In the genomic region with DNA sequence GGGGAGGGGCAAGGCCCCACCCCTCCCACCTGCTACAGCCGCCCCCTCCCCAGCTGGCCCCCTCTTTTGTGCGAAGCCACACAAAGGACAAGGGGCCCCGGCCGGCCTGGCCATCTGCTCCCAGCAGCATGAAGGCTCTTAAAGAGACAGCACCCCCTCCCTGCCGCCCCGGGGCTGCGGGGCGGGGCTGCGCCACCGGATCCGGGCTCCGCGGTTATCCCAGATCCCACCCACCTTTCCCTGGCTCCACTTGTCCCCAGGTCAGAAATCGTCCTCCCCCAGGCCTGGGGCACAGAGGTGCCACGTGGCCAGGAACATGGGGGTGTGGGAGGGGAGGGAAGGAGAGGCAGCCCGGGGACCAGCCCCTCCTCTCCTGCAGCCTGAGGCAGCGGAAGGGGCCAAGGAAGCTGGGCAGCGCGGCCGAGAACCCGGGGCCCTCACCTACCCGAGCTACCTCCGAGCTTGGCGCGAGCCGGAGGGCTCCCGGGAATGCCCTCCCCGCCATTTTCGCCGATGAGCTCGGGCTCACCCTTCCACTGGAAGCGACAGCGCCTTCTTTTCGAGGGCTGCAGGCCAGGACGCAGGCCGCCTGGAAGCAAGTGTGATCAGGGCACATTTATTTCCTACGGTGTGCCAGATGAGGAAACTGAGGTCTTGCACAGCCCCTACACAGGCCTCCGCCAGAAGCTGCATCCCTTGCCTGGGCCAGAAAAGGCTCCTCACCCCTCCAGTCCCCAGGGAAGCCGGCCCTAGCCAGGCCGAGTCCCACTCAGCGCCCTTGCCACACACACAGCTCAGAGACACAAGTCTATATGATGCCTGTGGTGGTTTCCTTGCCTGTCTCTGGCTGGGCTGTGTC, we compare ENCODE assay signal across 9 cellular contexts. TPM values are rescaled to one million over a fixed set of nuclear protein-coding genes. Genes with fewer than 3 reads are reported as not detected.
DNase-seq lines count a peak whose midpoint lies in the region; ATAC-seq and TF ChIP-seq lines count a peak whose summit lies in the region.
"Had no signal": no experiment of that assay in that cellular context is flagged by ENCODE, and none has a peak within 500 bp of the region (broad histone marks: within the 10 kb centered on the region; RNA-seq: fewer than 3 reads in every experiment).

No MANE protein-coding gene starts in this region.

- CTCF ChIA-PET in PC-9 (lab: Charles Lee) = interaction anchor here (0.6 to 0.9 kb wide), 2 partner anchors 15 to 500 kb away, joined by 4 to 5 read pairs; no protein-coding TSS in a partner anchor
- CTCF ChIA-PET in PC-3 (lab: Charles Lee) = no interaction called here

- H3K9me2 ChIP-seq in PC-9 (ENCODE audit: insufficient read depth) (no peaks in the 10 kb centered on the region), PC-3 (replicated peaks; ENCODE audit: low read length) (no peaks in the 10 kb centered on the region)

- POLR2A ChIA-PET in PC-9 (lab: Charles Lee; ENCODE audit: unreplicated experiment) (interaction anchor here (0.5 to 0.9 kb wide), 3 partner anchors 15 to 1064 kb away, joined by 4 to 10 read pairs (median 8); a partner anchor contains a TSS), PC-3 (lab: Charles Lee; ENCODE audit: unreplicated experiment) (no interaction called here)

- WGBS in heart left ventricle, 4 donors = 9 to 32% (median 12%) methylated on average over 3 to 41 of the region's 41 CpGs

- H3K27me3 ChIP-seq in PC-9 (ENCODE audit: insufficient read depth, low read depth) = no peaks in the 10 kb centered on the region
- H3K27me3 ChIP-seq in heart left ventricle = peaks cover 0 to 21% (median 0%) of the 10 kb centered on the region in 9 donors
- H3K27me3 ChIP-seq in PC-3 (ENCODE audit: low read length) = no peaks in the 10 kb centered on the region; the same call in 1 of the 2 replicates

- ATAC-seq in heart left ventricle (peak; percentile 26 to 48 (median 31)), PC-3 (no peak), HG02623 (IDR thresholded peaks at IDR 0.05; ENCODE audit: unreplicated experiment) (no peak)

- BruUV-seq in PC-9 (replicated peaks; lab: Mats Ljungman, UMichigan) = TSS peak; percentile 77
- BruUV-seq in PC-3 (replicated peaks; lab: Mats Ljungman, UMichigan) = no TSS peak

- H3K4me3 Mint-ChIP-seq in HFFc6 = no peak overlapping the region; the same call in 1 of the 2 replicates
- H3K4me3 Mint-ChIP-seq: activated CD4-positive, alpha-beta memory T cell treated with anti-CD3 and anti-CD28 coated beads, Interleukin-2, amount 10 ng/mL, durations not matched to agents 7 days and 5 days had no signal

- TF ChIP-seq CTCF in PC-9 (conservative IDR thresholded peaks at IDR 0.05) (no peak), heart left ventricle (IDR thresholded peaks at IDR 0.05) (no peak), retinal pigment epithelial cell (conservative IDR thresholded peaks at IDR 0.05; ENCODE audit: low read depth, low read length) (no peak), PC-3 (conservative IDR thresholded peaks at IDR 0.05; ENCODE audit: low read depth, low read length) (no peak), HFFc6 (IDR thresholded peaks at IDR 0.05) (no peak)

- H3K4me3 ChIP-seq in PC-9 (peak overlapping the region; percentile 62), heart left ventricle (peak overlapping the region in 11 of 12 donors; percentile 17 to 69 (median 46)), retinal pigment epithelial cell (ENCODE audit: low read length) (peak overlapping the region; percentile 14), PC-3 (ENCODE audit: low read length) (no peak overlapping the region)

- no peak overlapping the region for H3K9ac ChIP-seq in PC-3 (ENCODE audit: low read length)

- peak overlapping the region; percentile 55 for H3K27ac ChIP-seq in PC-9
- H3K27ac ChIP-seq in heart left ventricle = peak overlapping the region; percentile 84 to 99 (median 92)
- H3K27ac ChIP-seq in PC-3 (ENCODE audit: low read length) = no peak overlapping the region

- intact Hi-C loops in PC-9 (cut with micrococcal nuclease; ENCODE audit: unreplicated experiment) = loop anchor here (1.0 to 5.0 kb wide), 3 partner anchors 15 to 47 kb away; no protein-coding TSS in a partner anchor
- intact Hi-C loops in heart left ventricle (cut with DNase I) = loop anchor here in 4 of 10 donors (1.0 to 5.0 kb wide), 3 partner anchors 19 to 47 kb away; a partner anchor contains a TSS
- intact Hi-C loops in PC-3 (cut with micrococcal nuclease) = no loop called here

- in situ Hi-C loops in ACHN (cut with HindIII; ENCODE audit: low pct_ligation_motif_present, low pct_unique_long_range_greater_than_20kb, low sequenced_read_pairs) = no loop called here

- H3K36me3 ChIP-seq in PC-9 (ENCODE audit: low read depth) (no peaks in the 10 kb centered on the region), heart left ventricle (no peaks in the 10 kb centered on the region), PC-3 (ENCODE audit: low read depth, low read length) (no peaks in the 10 kb centered on the region)

- peak overlapping the region; percentile 85 for H2AFZ ChIP-seq in PC-9
- H2AFZ ChIP-seq in PC-3 (ENCODE audit: low read length) = no peak overlapping the region

- H4K20me1 ChIP-seq in PC-9 (ENCODE audit: insufficient read depth) (no peaks in the 10 kb centered on the region), PC-3 (ENCODE audit: low read length) (no peaks in the 10 kb centered on the region)

- H3F3A ChIP-seq in PC-9 (ENCODE audit: insufficient read depth, low read depth) (peaks cover 33% of the 10 kb centered on the region), PC-3 (ENCODE audit: low read length, unreplicated experiment) (no peaks in the 10 kb centered on the region)

- peak; percentile 65 for DNase-seq in DMS53 treated with DMSO at 0.1 percent for 48 hours (lab: John Stamatoyannopoulos, UW; ENCODE audit: unreplicated experiment)
- peak; percentile 73 to 86 for DNase-seq in PC-9
- DNase-seq in heart left ventricle = peak; percentile 68 to 87 (median 76)
- DNase-seq in retinal pigment epithelial cell (ENCODE audit: low read depth) = no peak
- no peak for DNase-seq in PC-3
- DNase-seq in ACHN = no peak
- no peak for DNase-seq in HFFc6
- DNase-seq: activated CD4-positive, alpha-beta memory T cell treated with anti-CD3 and anti-CD28 coated beads, Interleukin-2, amount 10 ng/mL, durations not matched to agents 7 days and 5 days had no signal

- H3K4me1 Mint-ChIP-seq in HFFc6 (ENCODE audit: low read depth) = peaks cover 6% of the 10 kb centered on the region; the same call in 1 of the 2 replicates

- H3K79me2 ChIP-seq in PC-9 (ENCODE audit: low read depth) = no peaks in the 10 kb centered on the region
- no peaks in the 10 kb centered on the region for H3K79me2 ChIP-seq in PC-3 (ENCODE audit: low read length)

- no peaks in the 10 kb centered on the region for H3K9me3 ChIP-seq in PC-9 (ENCODE audit: insufficient read depth, low read depth)
- H3K9me3 ChIP-seq in heart left ventricle = no peaks in the 10 kb centered on the region
- H3K9me3 ChIP-seq in PC-3 (ENCODE audit: low read length) = no peaks in the 10 kb centered on the region

- H3K9me3 Mint-ChIP-seq in HFFc6 = no peaks in the 10 kb centered on the region
- H3K9me3 Mint-ChIP-seq: activated CD4-positive, alpha-beta memory T cell treated with anti-CD3 and anti-CD28 coated beads, Interleukin-2, amount 10 ng/mL, durations not matched to agents 7 days and 5 days had no signal

- H3K4me1 ChIP-seq in PC-9 (replicated peaks; ENCODE audit: insufficient read depth) (peaks cover 53% of the 10 kb centered on the region), heart left ventricle (peaks cover 7 to 62% (median 53%) of the 10 kb centered on the region in 12 donors), PC-3 (ENCODE audit: insufficient read depth, low read length) (peaks cover 15% of the 10 kb centered on the region)

- H3K27me3 Mint-ChIP-seq in HFFc6 (ENCODE audit: insufficient read depth) = peaks cover 4% of the 10 kb centered on the region

- no peaks in the 10 kb centered on the region for H3K36me3 Mint-ChIP-seq in HFFc6 (ENCODE audit: low read depth)

- no peak for TF ChIP-seq POLR2A in heart left ventricle (IDR thresholded peaks at IDR 0.05)

- H3K27ac Mint-ChIP-seq in HFFc6 = no peak overlapping the region
- H3K27ac Mint-ChIP-seq: activated CD4-positive, alpha-beta memory T cell treated with anti-CD3 and anti-CD28 coated beads, Interleukin-2, amount 10 ng/mL, durations not matched to agents 7 days and 5 days had no signal

- H3K4me2 ChIP-seq in PC-9 (peak overlapping the region; percentile 81), PC-3 (ENCODE audit: low read length) (no peak overlapping the region)

RNA-seq across cellular contexts. Expression of a gene that starts 2.5 kb away (rescaled TPM):
- total RNA-seq in PC-9 (2021) = 3.4 and 5.2 TPM in 2 replicates
- total RNA-seq in heart left ventricle = 1 to 10 TPM; 1.9 to 5.7 (median 4.2) TPM
- polyA plus RNA-seq in heart left ventricle = 1 to 10 TPM; 3.8 to 4.8 TPM
- 1.2 and 1.4 TPM in 2 replicates for total RNA-seq in PC-3 (2014; rRNA removed)
- total RNA-seq in HFFc6 (2021; fragmentation: NEBNext Ultra II Directional; extraction: Animal tissue kit (Norgen Biotek cat#: 25700)) = under 1 TPM; 0.34 to 0.72 (median 0.41) TPM
- total RNA-seq: activated CD4-positive, alpha-beta memory T cell treated with anti-CD3 and anti-CD28 coated beads, Interleukin-2, amount 10 ng/mL, durations not matched to agents 7 days and 5 days had no signal

RNA-seq across cellular contexts. Expression of a gene that starts 19.3 kb away (rescaled TPM):
- total RNA-seq in PC-9 (2021) = 47.4 and 50.4 TPM in 2 replicates
- 10 to 100 TPM in 8 of 9 donors, 1 to 10 TPM in 1; 9.7 to 26.1 (median 18.8) TPM for total RNA-seq in heart left ventricle
- 10 to 100 TPM; 19.6 to 19.9 TPM for polyA plus RNA-seq in heart left ventricle
- total RNA-seq in PC-3 (2014; rRNA removed) = 20.9 and 26.7 TPM in 2 replicates
- total RNA-seq in HFFc6 (2021; fragmentation: NEBNext Ultra II Directional; extraction: Animal tissue kit (Norgen Biotek cat#: 25700)) = 10 to 100 TPM; 15.7 to 19.3 (median 17.6) TPM

RNA-seq across cellular contexts. Expression of a gene that starts 54.9 kb away (rescaled TPM):
- total RNA-seq in PC-9 (2021) (521 and 547 TPM in 2 replicates), heart left ventricle (1,000 to 10,000 TPM in 4 of 9 donors, 100 to 1,000 TPM in 5; 673 to 1,925 (median 988) TPM), PC-3 (2014; rRNA removed) (1,480 and 1,500 TPM in 2 replicates)
- 1,000 to 10,000 TPM; 2,141 to 2,448 TPM for polyA plus RNA-seq in heart left ventricle
- 100 to 1,000 TPM; 422 to 571 (median 505) TPM for total RNA-seq in HFFc6 (2021; fragmentation: NEBNext Ultra II Directional; extraction: Animal tissue kit (Norgen Biotek cat#: 25700))

Comparison
In these comparisons a context has a peak if more than half of its experiments do, and no peak if none do; other contexts are left out.
1. DNase-seq: peak in DMS53 treated with DMSO at 0.1 percent for 48 hours (single experiment), PC-9 (2 of 2) and heart left ventricle (5 of 5); none in retinal pigment epithelial cell (single experiment), PC-3 (single experiment), ACHN (single experiment) and HFFc6 (single experiment).
2. ATAC-seq: peak in heart left ventricle (4 of 4); none in PC-3 (single experiment) and HG02623 (single experiment).